Comparison of ENCODE assay signal across 8 cellular contexts in genomic region chr3:100334340-100335136, GRCh38. TPM values are rescaled to one million over a fixed set of nuclear protein-coding genes. Genes with fewer than 3 reads are reported as not detected.
A peak's percentile ranks its signal among the peaks of the same experiment; 100 is the strongest.
DNase-seq lines count a peak whose midpoint lies in the region; ATAC-seq and TF ChIP-seq lines count a peak whose summit lies in the region.

TSS of gene NIT2 (plus strand) at chr3:100334757. CDS start at chr3:100334792, 35 bp downstream.

- peak; percentile 95 for DNase-seq in D341Med (ENCODE audit: low spot score)
- peak in 69 of 76 experiments; percentile 10 to 76 (median 52) for DNase-seq in HUDEP-2 (lab: John Stamatoyannopoulos, UW; ENCODE audit: unreplicated experiment in 76 of 76)
- DNase-seq in OCI-M1 (lab: John Stamatoyannopoulos, UW): peak; percentile 88
- peak; percentile 70 for DNase-seq in activated T-cell treated with anti-CD3 and anti-CD28 coated beads for 24 hours (ENCODE audit: low read depth)
- DNase-seq in epithelial cell of esophagus (ENCODE audit: low read depth): peak; percentile 79
- peak; percentile 52 to 61 for DNase-seq in stimulated activated CD8-positive, alpha-beta memory T cell treated with anti-CD3 and anti-CD28 coated beads, Interleukin-4, amount 100 ng/mL, for 1 hour (ENCODE audit: low read depth in 2 of 2, low spot score in 1 of 2)

- ATAC-seq in GM21390 (IDR thresholded peaks at IDR 0.05; ENCODE audit: unreplicated experiment): peak; percentile 97

- peaks cover 18% of the 10 kb centered on the region for H3K4me1 ChIP-seq in mononuclear cell (ENCODE audit: insufficient read depth, low read length)

- TF ChIP-seq CTCF in epithelial cell of esophagus (IDR thresholded peaks at IDR 0.05; ENCODE audit: insufficient read depth, low read depth, low read length, missing control alignments): no peak

- H3K4me3 ChIP-seq in epithelial cell of esophagus (ENCODE audit: low read length): peak within 1 kb of the TSS; percentile 74
- peak within 1 kb of the TSS; percentile 57 for H3K4me3 ChIP-seq in mononuclear cell (ENCODE audit: low read length)

- no peaks in the 10 kb centered on the region for H3K9me3 ChIP-seq in mononuclear cell (ENCODE audit: low read depth, low read length)

- H3K27me3 ChIP-seq in mononuclear cell (ENCODE audit: insufficient read depth, low read length): no peaks in the 10 kb centered on the region

RNA-seq across cellular contexts. Expression of gene NIT2, which starts in this region (rescaled TPM):
- total RNA-seq in mononuclear cell: 14.8 TPM

Comparison
In these comparisons a context has a peak if more than half of its experiments do, and no peak if none do; other contexts are left out.
1. Peak in every context shown above with its lines: DNase-seq, ATAC-seq and H3K4me3 ChIP-seq.